8 cellular contexts compared by ENCODE assay signal in genomic region chr10:66180651-66181318, GRCh38.
DNase-seq lines count a peak whose midpoint lies in the region; ATAC-seq and TF ChIP-seq lines count a peak whose summit lies in the region.

No MANE protein-coding gene starts in this region.

- H3K36me3 Mint-ChIP-seq in chondrocyte (ENCODE audit: low read depth) = no peaks in the 10 kb centered on the region
- H3K36me3 Mint-ChIP-seq in type B pancreatic cell = no peaks in the 10 kb centered on the region

- H3K9me3 ChIP-seq in NT2/D1 (ENCODE audit: insufficient read depth, low read length) = no peaks in the 10 kb centered on the region

- H3K36me3 ChIP-seq in NT2/D1 (ENCODE audit: insufficient read depth, insufficient read length, low read length) = no peaks in the 10 kb centered on the region

- H3K27me3 Mint-ChIP-seq in chondrocyte (ENCODE audit: low read depth) = no peaks in the 10 kb centered on the region
- H3K27me3 Mint-ChIP-seq in type B pancreatic cell = no peaks in the 10 kb centered on the region

- peaks cover 9% of the 10 kb centered on the region for H3K4me1 Mint-ChIP-seq in chondrocyte (ENCODE audit: low read depth)
- H3K4me1 Mint-ChIP-seq in type B pancreatic cell (ENCODE audit: unreplicated experiment) = peaks cover 5% of the 10 kb centered on the region

- H3K9ac ChIP-seq in NT2/D1 (ENCODE audit: insufficient read length, low read depth) = no peak overlapping the region

- DNase-seq in SIG-M5 treated with dmso at 0.1 percent for 504 hours (lab: John Stamatoyannopoulos, UW; ENCODE audit: unreplicated experiment) (peak; percentile 60), SIG-M5 (lab: John Stamatoyannopoulos, UW) (no peak), NT2/D1 (ENCODE audit: low read depth, low spot score) (peak; percentile 42), chondrocyte (ENCODE audit: low spot score) (no peak), left kidney (ENCODE audit: low read depth, low spot score) (peak; percentile 83), type B pancreatic cell (ENCODE audit: extremely low spot score, unreplicated experiment) (no peak)

- H3K4me3 Mint-ChIP-seq in chondrocyte (ENCODE audit: unreplicated experiment) (no peak overlapping the region), type B pancreatic cell (no peak overlapping the region)

- H3K9me3 Mint-ChIP-seq in chondrocyte (ENCODE audit: low read depth) (no peaks in the 10 kb centered on the region), type B pancreatic cell (no peaks in the 10 kb centered on the region)

- H3K27me3 ChIP-seq in NT2/D1 (ENCODE audit: insufficient read depth, insufficient read length) = no peaks in the 10 kb centered on the region

- H3K4me1 ChIP-seq in NT2/D1 (ENCODE audit: insufficient read depth, insufficient read length) = no peaks in the 10 kb centered on the region

- peak; percentile 85 for ATAC-seq in GM21381 (IDR thresholded peaks at IDR 0.05; ENCODE audit: unreplicated experiment)
- ATAC-seq in HG03520 (IDR thresholded peaks at IDR 0.05; ENCODE audit: unreplicated experiment) = peak; percentile 87

- H3K27ac Mint-ChIP-seq in chondrocyte (ENCODE audit: unreplicated experiment) (no peak overlapping the region), type B pancreatic cell (no peak overlapping the region)

- peak; percentile 90 for TF ChIP-seq CTCF in chondrocyte (IDR thresholded peaks at IDR 0.05)
- peak; percentile 84 for TF ChIP-seq CTCF in type B pancreatic cell (conservative IDR thresholded peaks at IDR 0.05)

- no peak overlapping the region for H3K4me3 ChIP-seq in NT2/D1 (ENCODE audit: insufficient read length, low read depth)

Comparison
In these comparisons a context has a peak if more than half of its experiments do, and no peak if none do; other contexts are left out.
1. DNase-seq: peak in SIG-M5 treated with dmso at 0.1 percent for 504 hours (single experiment), NT2/D1 (single experiment) and left kidney (single experiment); none in SIG-M5 (single experiment), chondrocyte (single experiment) and type B pancreatic cell (single experiment).